9 cellular contexts compared by ENCODE assay signal in the genomic region with DNA sequence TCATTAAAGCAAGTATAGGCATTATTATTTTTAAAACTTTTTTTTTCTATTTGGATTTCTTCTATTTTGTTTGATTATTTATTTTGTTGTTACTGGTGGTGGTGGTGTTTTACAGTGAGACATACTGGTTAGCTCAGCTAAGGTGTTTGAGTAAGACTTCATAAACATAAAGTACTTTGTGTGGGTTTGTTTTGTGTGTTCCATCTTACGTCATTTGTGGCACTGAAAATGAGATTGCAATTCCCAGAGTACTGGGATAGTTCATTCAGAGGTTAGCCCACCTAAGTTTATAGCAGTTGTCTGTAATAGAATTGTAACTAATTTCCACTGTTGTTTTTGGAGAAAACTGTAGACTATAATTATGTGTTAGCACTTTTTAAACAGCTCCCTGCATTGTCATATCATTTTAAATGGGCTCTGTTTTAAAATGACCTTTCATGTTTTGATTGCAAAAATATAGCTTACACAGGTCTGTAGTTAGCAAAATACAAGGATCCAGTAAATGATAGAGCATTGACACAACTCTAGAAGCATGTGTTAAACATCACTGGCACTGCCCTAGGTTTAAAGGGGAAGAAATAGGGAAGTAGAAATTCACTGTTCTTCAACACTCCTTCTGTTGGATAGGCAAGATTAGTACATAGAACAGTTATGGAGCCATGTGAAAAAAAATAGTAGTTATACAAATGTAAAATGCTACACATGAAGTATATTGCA.
DNase-seq lines count a peak whose midpoint lies in the region; ATAC-seq and TF ChIP-seq lines count a peak whose summit lies in the region.
"Had no signal": no experiment of that assay in that cellular context is flagged by ENCODE, and none has a peak within 500 bp of the region (broad histone marks: within the 10 kb centered on the region; RNA-seq: fewer than 3 reads in every experiment).

No MANE protein-coding gene starts in this region.

- no peak for TF ChIP-seq CTCF in foreskin fibroblast (IDR thresholded peaks at IDR 0.05; ENCODE audit: low read depth, low read length)
- no peak for TF ChIP-seq CTCF in psoas muscle (IDR thresholded peaks at IDR 0.05)
- TF ChIP-seq CTCF in GM10248 (IDR thresholded peaks at IDR 0.05; ENCODE audit: control extremely low read depth, extremely low read depth, low read depth, missing control alignments) = no peak

- H3K36me3 ChIP-seq in CD8-positive, alpha-beta memory T cell (ENCODE audit: insufficient read depth, low read length) = no peaks in the 10 kb centered on the region
- no peaks in the 10 kb centered on the region for H3K36me3 ChIP-seq in psoas muscle (ENCODE audit: insufficient read depth in 1 of 2, low read depth in 1 of 2)

- H3K9me3 ChIP-seq in CD8-positive, alpha-beta memory T cell (ENCODE audit: low read length) = no peaks in the 10 kb centered on the region
- no peaks in the 10 kb centered on the region for H3K9me3 ChIP-seq in psoas muscle

- peaks cover 0 to 2% of the 10 kb centered on the region in 2 donors for H3K27me3 Mint-ChIP-seq in CD8-positive, alpha-beta memory T cell

- peak in 3 of 4 donors; percentile 26 to 36 (median 33) for ATAC-seq in psoas muscle
- no peak for ATAC-seq in GM19035 (IDR thresholded peaks at IDR 0.05; ENCODE audit: unreplicated experiment)

- H3K4me3 ChIP-seq in CD8-positive, alpha-beta memory T cell (ENCODE audit: low read length) = no peak overlapping the region
- peak overlapping the region; percentile 37 to 47 for H3K4me3 ChIP-seq in foreskin fibroblast (ENCODE audit: low read depth in 1 of 2, low read length in 2 of 2)
- H3K4me3 ChIP-seq in psoas muscle = peak overlapping the region; percentile 55

- H3K4me1 ChIP-seq in CD8-positive, alpha-beta memory T cell (ENCODE audit: insufficient read depth, low read length) = peaks cover 8% of the 10 kb centered on the region
- H3K4me1 ChIP-seq in psoas muscle = peaks cover 41% of the 10 kb centered on the region

- peaks cover 28 to 34% (median 34%) of the 10 kb centered on the region in 3 donors for H3K4me1 Mint-ChIP-seq in CD8-positive, alpha-beta memory T cell
- H3K4me1 Mint-ChIP-seq: activated naive CD4-positive, alpha-beta T cell treated with anti-CD3 and anti-CD28 coated beads, Interleukin-2, amount 10 ng/mL, durations not matched to agents 7 days and 5 days had no signal

- CTCF ChIA-PET in CD8-positive, alpha-beta memory T cell (lab: Charles Lee) = interaction anchor here (0.9 to 1.2 kb wide), 2 partner anchors 15 to 29 kb away, joined by 3 read pairs; no protein-coding TSS in a partner anchor
- CTCF ChIA-PET in GM10248 (lab: Yijun Ruan, JAX) = interaction anchor here (1.4 to 1.5 kb wide), 2 partner anchors 10 to 104 kb away, joined by 3 to 4 read pairs; no protein-coding TSS in a partner anchor

- peak overlapping the region; percentile 20 for H3K27ac ChIP-seq in CD8-positive, alpha-beta memory T cell (ENCODE audit: low read depth, low read length)
- H3K27ac ChIP-seq in psoas muscle = peak overlapping the region; percentile 71

- H3K9me3 Mint-ChIP-seq in CD8-positive, alpha-beta memory T cell = no peaks in the 10 kb centered on the region
- H3K9me3 Mint-ChIP-seq: activated naive CD4-positive, alpha-beta T cell treated with anti-CD3 and anti-CD28 coated beads, Interleukin-2, amount 10 ng/mL, durations not matched to agents 7 days and 5 days had no signal

- DNase-seq in CD8-positive, alpha-beta memory T cell = no peak
- DNase-seq in SKM-1 treated with dmso at 0.1 percent for 144 hours (lab: John Stamatoyannopoulos, UW; ENCODE audit: unreplicated experiment) (peak; percentile 56), foreskin fibroblast (no peak), psoas muscle (no peak), A172 (ENCODE audit: low spot score) (no peak), pons (ENCODE audit: low spot score) (no peak), GM10248 (ENCODE audit: extremely low spot score) (no peak)
- DNase-seq: activated naive CD4-positive, alpha-beta T cell treated with anti-CD3 and anti-CD28 coated beads, Interleukin-2, amount 10 ng/mL, durations not matched to agents 7 days and 5 days had no signal

- peak overlapping the region in 1 of 8 donors; percentile 62 for H3K27ac Mint-ChIP-seq in CD8-positive, alpha-beta memory T cell
- H3K27ac Mint-ChIP-seq: activated naive CD4-positive, alpha-beta T cell treated with anti-CD3 and anti-CD28 coated beads, Interleukin-2, amount 10 ng/mL, durations not matched to agents 7 days and 5 days had no signal

- peak overlapping the region in 1 of 7 donors; percentile 73 for H3K4me3 Mint-ChIP-seq in CD8-positive, alpha-beta memory T cell
- H3K4me3 Mint-ChIP-seq: activated naive CD4-positive, alpha-beta T cell treated with anti-CD3 and anti-CD28 coated beads, Interleukin-2, amount 10 ng/mL, durations not matched to agents 7 days and 5 days had no signal

- WGBS in psoas muscle, 3 donors = 61 to 82% (median 65%) methylated on average over 1 of the region's 1 CpG

- POLR2A ChIA-PET in CD8-positive, alpha-beta memory T cell (lab: Charles Lee) = no interaction called here
- POLR2A ChIA-PET in GM10248 (lab: Yijun Ruan, JAX) = no interaction called here

- peaks cover 0 to 3% (median 0%) of the 10 kb centered on the region in 3 donors for H3K36me3 Mint-ChIP-seq in CD8-positive, alpha-beta memory T cell
- H3K36me3 Mint-ChIP-seq: activated naive CD4-positive, alpha-beta T cell treated with anti-CD3 and anti-CD28 coated beads, Interleukin-2, amount 10 ng/mL, durations not matched to agents 7 days and 5 days had no signal

- no peaks in the 10 kb centered on the region for H3K27me3 ChIP-seq in CD8-positive, alpha-beta memory T cell (ENCODE audit: insufficient read depth, low read length, poor library complexity, severe bottlenecking)
- no peaks in the 10 kb centered on the region for H3K27me3 ChIP-seq in psoas muscle (ENCODE audit: insufficient read depth in 3 of 3, low read length in 2 of 3)

- intact Hi-C loops in psoas muscle (cut with DNase I) = no loop called here
